ENCODE assay signal across 19 cellular contexts in genomic region chr5:1538741-1539392, GRCh38. TPM values are rescaled to one million over a fixed set of nuclear protein-coding genes. Genes with fewer than 3 reads are reported as not detected.
DNase-seq lines count a peak whose midpoint lies in the region; ATAC-seq and TF ChIP-seq lines count a peak whose summit lies in the region.
"Had no signal": no experiment of that assay in that cellular context is flagged by ENCODE, and none has a peak within 500 bp of the region (broad histone marks: within the 10 kb centered on the region; RNA-seq: fewer than 3 reads in every experiment).

No MANE protein-coding gene starts in this region.

- TF ChIP-seq CTCF in activated CD8-positive, alpha-beta T cell treated with anti-CD3 and anti-CD28 coated beads for 36 hours (IDR thresholded peaks at IDR 0.05) = no peak
- TF ChIP-seq CTCF in chondrocyte (IDR thresholded peaks at IDR 0.05) = no peak
- no peak for TF ChIP-seq CTCF in osteocyte (IDR thresholded peaks at IDR 0.05)
- TF ChIP-seq CTCF in A673 (conservative IDR thresholded peaks at IDR 0.05; ENCODE audit: low read depth, low read length) = no peak

- H3K27ac Mint-ChIP-seq in activated CD8-positive, alpha-beta T cell treated with anti-CD3 and anti-CD28 coated beads for 36 hours = peak overlapping the region; percentile 55
- no peak overlapping the region for H3K27ac Mint-ChIP-seq in activated CD8-positive, alpha-beta T cell treated with anti-CD3 and anti-CD28 coated beads, Interleukin-2, amount 10 ng/mL, durations not matched to agents 7 days and 5 days
- H3K27ac Mint-ChIP-seq in chondrocyte (ENCODE audit: unreplicated experiment) (no peak overlapping the region), osteocyte (ENCODE audit: unreplicated experiment) (no peak overlapping the region)
- H3K27ac Mint-ChIP-seq: HFFc6, nephron progenitor cell had no signal

- DNase-seq in activated CD8-positive, alpha-beta T cell treated with anti-CD3 and anti-CD28 coated beads for 36 hours = no peak
- DNase-seq in activated CD8-positive, alpha-beta T cell treated with anti-CD3 and anti-CD28 coated beads, Interleukin-2, amount 10 ng/mL, durations not matched to agents 7 days and 5 days = no peak
- peak; percentile 4 for DNase-seq in D341Med (ENCODE audit: low spot score)
- DNase-seq in chondrocyte (ENCODE audit: low spot score) = peak; percentile 38
- DNase-seq in osteocyte (ENCODE audit: extremely low spot score, unreplicated experiment) = peak; percentile 72
- DNase-seq in MV-4-11 (lab: John Stamatoyannopoulos, UW) = no peak
- DNase-seq in A673 (ENCODE audit: low spot score) = no peak
- DNase-seq: activated naive CD4-positive, alpha-beta T cell treated with Interleukin-2 at 50 U/mL for 16 hours; esophagus squamous epithelium; glutamatergic neuron; HFFc6; NCI-H146; NCI-H82; nephron progenitor cell; retina; stimulated activated naive CD8-positive, alpha-beta T cell treated with anti-CD3 and anti-CD28 coated beads, Interleukin-15, amount 100 ng/mL, for 72 hours had no signal

- CTCF ChIA-PET in activated CD8-positive, alpha-beta T cell treated with anti-CD3 and anti-CD28 coated beads for 36 hours (lab: Charles Lee) = no interaction called here
- CTCF ChIA-PET in activated CD8-positive, alpha-beta T cell treated with anti-CD3 and anti-CD28 coated beads, Interleukin-2, amount 10 ng/mL, durations not matched to agents 7 days and 5 days (lab: Charles Lee) = no interaction called here
- CTCF ChIA-PET in A673 (lab: Charles Lee) = no interaction called here

- no peak overlapping the region for H3K4me3 Mint-ChIP-seq in activated CD8-positive, alpha-beta T cell treated with anti-CD3 and anti-CD28 coated beads for 36 hours
- no peak overlapping the region for H3K4me3 Mint-ChIP-seq in activated CD8-positive, alpha-beta T cell treated with anti-CD3 and anti-CD28 coated beads, Interleukin-2, amount 10 ng/mL, durations not matched to agents 7 days and 5 days
- H3K4me3 Mint-ChIP-seq in chondrocyte (ENCODE audit: unreplicated experiment) = no peak overlapping the region
- no peak overlapping the region for H3K4me3 Mint-ChIP-seq in osteocyte (ENCODE audit: unreplicated experiment)
- H3K4me3 Mint-ChIP-seq: brain; HFFc6; nephron progenitor cell; stimulated activated naive CD8-positive, alpha-beta T cell treated with anti-CD3 and anti-CD28 coated beads, Interleukin-15, amount 100 ng/mL, for 72 hours had no signal

- BruUV-seq in A673 (replicated peaks; lab: Mats Ljungman, UMichigan) = no TSS peak

- H3K9me3 Mint-ChIP-seq in activated CD8-positive, alpha-beta T cell treated with anti-CD3 and anti-CD28 coated beads for 36 hours = no peaks in the 10 kb centered on the region
- H3K9me3 Mint-ChIP-seq in activated CD8-positive, alpha-beta T cell treated with anti-CD3 and anti-CD28 coated beads, Interleukin-2, amount 10 ng/mL, durations not matched to agents 7 days and 5 days (ENCODE audit: insufficient read depth) = no peaks in the 10 kb centered on the region
- H3K9me3 Mint-ChIP-seq in chondrocyte (ENCODE audit: low read depth) (no peaks in the 10 kb centered on the region), osteocyte (ENCODE audit: unreplicated experiment) (no peaks in the 10 kb centered on the region)
- H3K9me3 Mint-ChIP-seq: brain; HFFc6; stimulated activated naive CD8-positive, alpha-beta T cell treated with anti-CD3 and anti-CD28 coated beads, Interleukin-15, amount 100 ng/mL, for 72 hours had no signal

- no peaks in the 10 kb centered on the region for H3K36me3 Mint-ChIP-seq in activated CD8-positive, alpha-beta T cell treated with anti-CD3 and anti-CD28 coated beads for 36 hours (ENCODE audit: low read depth)
- H3K36me3 Mint-ChIP-seq in activated CD8-positive, alpha-beta T cell treated with anti-CD3 and anti-CD28 coated beads, Interleukin-2, amount 10 ng/mL, durations not matched to agents 7 days and 5 days (ENCODE audit: low read depth) = no peaks in the 10 kb centered on the region
- H3K36me3 Mint-ChIP-seq in chondrocyte (ENCODE audit: low read depth) = no peaks in the 10 kb centered on the region
- H3K36me3 Mint-ChIP-seq in osteocyte (ENCODE audit: unreplicated experiment) = peaks cover 3% of the 10 kb centered on the region
- H3K36me3 Mint-ChIP-seq: brain had no signal

- peaks cover 4% of the 10 kb centered on the region for H3K9me3 ChIP-seq in A673 (ENCODE audit: low read depth, low read length, poor library complexity, severe bottlenecking)
- H3K9me3 ChIP-seq: esophagus squamous epithelium, upper lobe of right lung had no signal

- H3K36me3 ChIP-seq in A673 (ENCODE audit: insufficient read depth, low read length, poor library complexity, severe bottlenecking) = no peaks in the 10 kb centered on the region
- H3K36me3 ChIP-seq: esophagus squamous epithelium, upper lobe of right lung had no signal

- no peaks in the 10 kb centered on the region for H3K4me1 ChIP-seq in A673 (ENCODE audit: insufficient read depth, low read length, poor library complexity, severe bottlenecking)

- no peak overlapping the region for H3K4me3 ChIP-seq in A673 (ENCODE audit: low read depth, low read length, poor library complexity, severe bottlenecking)
- H3K4me3 ChIP-seq: esophagus squamous epithelium, upper lobe of right lung had no signal

- peaks cover 23% of the 10 kb centered on the region for H3K4me1 Mint-ChIP-seq in activated CD8-positive, alpha-beta T cell treated with anti-CD3 and anti-CD28 coated beads for 36 hours (ENCODE audit: low read depth)
- H3K4me1 Mint-ChIP-seq in activated CD8-positive, alpha-beta T cell treated with anti-CD3 and anti-CD28 coated beads, Interleukin-2, amount 10 ng/mL, durations not matched to agents 7 days and 5 days (ENCODE audit: low read depth) = peaks cover 30% of the 10 kb centered on the region
- peaks cover 13% of the 10 kb centered on the region for H3K4me1 Mint-ChIP-seq in chondrocyte (ENCODE audit: low read depth)
- peaks cover 18% of the 10 kb centered on the region for H3K4me1 Mint-ChIP-seq in osteocyte (ENCODE audit: unreplicated experiment)
- H3K4me1 Mint-ChIP-seq: nephron progenitor cell had no signal

- intact Hi-C loops in activated CD8-positive, alpha-beta T cell treated with anti-CD3 and anti-CD28 coated beads for 36 hours (cut with micrococcal nuclease) = no loop called here
- intact Hi-C loops in A673 (cut with micrococcal nuclease; ENCODE audit: unreplicated experiment) = no loop called here

- POLR2A ChIA-PET in activated CD8-positive, alpha-beta T cell treated with anti-CD3 and anti-CD28 coated beads for 36 hours (lab: Charles Lee) = interaction anchor here (1.1 kb wide), 1 partner anchor 56 kb away, joined by 3 read pairs; no protein-coding TSS in a partner anchor
- POLR2A ChIA-PET in activated CD8-positive, alpha-beta T cell treated with anti-CD3 and anti-CD28 coated beads, Interleukin-2, amount 10 ng/mL, durations not matched to agents 7 days and 5 days (lab: Charles Lee) = no interaction called here
- POLR2A ChIA-PET in A673 (lab: Charles Lee; ENCODE audit: low non-redundant PET) = no interaction called here

- no peak for ATAC-seq in activated CD8-positive, alpha-beta T cell treated with anti-CD3 and anti-CD28 coated beads for 36 hours
- ATAC-seq in activated CD8-positive, alpha-beta T cell treated with anti-CD3 and anti-CD28 coated beads, Interleukin-2, amount 10 ng/mL, durations not matched to agents 7 days and 5 days = no peak
- ATAC-seq in HG03457 (IDR thresholded peaks at IDR 0.05; ENCODE audit: unreplicated experiment) = no peak
- ATAC-seq: stimulated activated naive CD8-positive, alpha-beta T cell treated with anti-CD3 and anti-CD28 coated beads, Interleukin-15, amount 100 ng/mL, for 72 hours; upper lobe of right lung had no signal

- H3K27me3 ChIP-seq in A673 (replicated peaks; ENCODE audit: insufficient read depth, low read depth, low read length, poor library complexity) = no peaks in the 10 kb centered on the region
- H3K27me3 ChIP-seq: esophagus squamous epithelium, upper lobe of right lung had no signal

- H3K27ac ChIP-seq in A673 (ENCODE audit: low read depth, low read length, poor library complexity, severe bottlenecking) = no peak overlapping the region
- H3K27ac ChIP-seq: upper lobe of right lung had no signal

- H3K27me3 Mint-ChIP-seq in activated CD8-positive, alpha-beta T cell treated with anti-CD3 and anti-CD28 coated beads for 36 hours = no peaks in the 10 kb centered on the region
- H3K27me3 Mint-ChIP-seq in activated CD8-positive, alpha-beta T cell treated with anti-CD3 and anti-CD28 coated beads, Interleukin-2, amount 10 ng/mL, durations not matched to agents 7 days and 5 days (ENCODE audit: low read depth) = peaks cover 8% of the 10 kb centered on the region
- H3K27me3 Mint-ChIP-seq in chondrocyte (ENCODE audit: low read depth) = peaks cover 41% of the 10 kb centered on the region
- peaks cover 36% of the 10 kb centered on the region for H3K27me3 Mint-ChIP-seq in osteocyte (ENCODE audit: unreplicated experiment)
- H3K27me3 Mint-ChIP-seq: stimulated activated naive CD8-positive, alpha-beta T cell treated with anti-CD3 and anti-CD28 coated beads, Interleukin-15, amount 100 ng/mL, for 72 hours had no signal

RNA-seq across cellular contexts. Expression of gene LPCAT1, which starts 15.1 kb away (rescaled TPM):
- total RNA-seq in activated CD8-positive, alpha-beta T cell treated with anti-CD3 and anti-CD28 coated beads for 36 hours = 10 to 100 TPM; 37.2 to 43.6 TPM
- total RNA-seq in activated CD8-positive, alpha-beta T cell treated with anti-CD3 and anti-CD28 coated beads, Interleukin-2, amount 10 ng/mL, durations not matched to agents 7 days and 5 days = 10 to 100 TPM; 60.8 to 68.3 TPM
- total RNA-seq in chondrocyte = 39.9 to 49.4 TPM (median 46.4 TPM) in 3 replicates
- 37.9 and 39.9 TPM in 2 replicates for total RNA-seq in osteocyte
- total RNA-seq in A673 (2021) = 86.9 and 97.3 TPM in 2 replicates

Comparison
In these comparisons a context has a peak if more than half of its experiments do, and no peak if none do; other contexts are left out.
1. DNase-seq: peak in D341Med (single experiment), chondrocyte (single experiment) and osteocyte (single experiment); none in activated CD8-positive, alpha-beta T cell treated with anti-CD3 and anti-CD28 coated beads for 36 hours (single experiment), activated CD8-positive, alpha-beta T cell treated with anti-CD3 and anti-CD28 coated beads, Interleukin-2, amount 10 ng/mL, durations not matched to agents 7 days and 5 days (single experiment), MV-4-11 (single experiment) and A673 (single experiment).